ENCODE assay signal across 10 cellular contexts in genomic region chr4:153341575-153342090, GRCh38. TPM values are rescaled to one million over a fixed set of nuclear protein-coding genes. Genes with fewer than 3 reads are reported as not detected.
DNase-seq lines count a peak whose midpoint lies in the region; ATAC-seq and TF ChIP-seq lines count a peak whose summit lies in the region.
"Had no signal": no experiment of that assay in that cellular context is flagged by ENCODE, and none has a peak within 500 bp of the region (broad histone marks: within the 10 kb centered on the region; RNA-seq: fewer than 3 reads in every experiment).

No MANE protein-coding gene starts in this region.

- H3K36me3 ChIP-seq in PC-9 (ENCODE audit: low read depth) = no peaks in the 10 kb centered on the region

- POLR2A ChIA-PET in PC-9 (lab: Charles Lee; ENCODE audit: unreplicated experiment) = interaction anchor here (0.6 kb wide), 1 partner anchor 40 kb away, joined by 7 read pairs; no protein-coding TSS in a partner anchor

- no peak for ATAC-seq in GM18511 (IDR thresholded peaks at IDR 0.05; ENCODE audit: unreplicated experiment)

- H3K4me1 ChIP-seq in PC-9 (replicated peaks; ENCODE audit: insufficient read depth) = peaks cover 17% of the 10 kb centered on the region

- 0 out of 2 replicates have a peak overlapping the region, but pooled peaks have one; percentile 19 for H3K4me2 ChIP-seq in PC-9

- no peak overlapping the region for H3K27ac ChIP-seq in PC-9
- H3K27ac ChIP-seq: adrenal gland, heart left ventricle had no signal

- peak; percentile 79 for DNase-seq in A172 (ENCODE audit: low spot score)
- DNase-seq in H4 (ENCODE audit: low spot score) = peak; percentile 69
- DNase-seq in PC-9 = peak; percentile 2 to 40
- DNase-seq in epithelial cell of esophagus (ENCODE audit: low read depth) = peak; percentile 65
- DNase-seq in COLO668 (lab: John Stamatoyannopoulos, UW; ENCODE audit: unreplicated experiment) = no peak
- DNase-seq in NCI-H345 treated with DMSO at 0.1 percent for 48 hours (lab: John Stamatoyannopoulos, UW; ENCODE audit: unreplicated experiment) = no peak
- no peak for DNase-seq in NCI-H1436 treated with DMSO at 0.1 percent for 48 hours (lab: John Stamatoyannopoulos, UW)
- DNase-seq: adrenal gland, heart left ventricle had no signal

- no peaks in the 10 kb centered on the region for H4K20me1 ChIP-seq in PC-9 (ENCODE audit: insufficient read depth)

- no peaks in the 10 kb centered on the region for H3K27me3 ChIP-seq in PC-9 (ENCODE audit: insufficient read depth, low read depth)
- H3K27me3 ChIP-seq: adrenal gland, heart left ventricle had no signal

- CTCF ChIA-PET in PC-9 (lab: Charles Lee) = interaction anchor here (0.9 to 1.0 kb wide), 2 partner anchors 145 to 199 kb away, joined by 3 read pairs; no protein-coding TSS in a partner anchor

- H3K9me3 ChIP-seq in PC-9 (ENCODE audit: insufficient read depth, low read depth) = no peaks in the 10 kb centered on the region
- H3K9me3 ChIP-seq: adrenal gland, heart left ventricle had no signal

- H3K79me2 ChIP-seq in PC-9 (ENCODE audit: low read depth) = peaks cover 15% of the 10 kb centered on the region

- H3F3A ChIP-seq in PC-9 (ENCODE audit: insufficient read depth, low read depth) = peaks cover 10% of the 10 kb centered on the region; the same call in 1 of the 2 replicates

- H3K9me2 ChIP-seq in PC-9 (ENCODE audit: insufficient read depth) = no peaks in the 10 kb centered on the region

- intact Hi-C loops in PC-9 (cut with micrococcal nuclease; ENCODE audit: unreplicated experiment) = loop anchor here (10.0 kb wide), 1 partner anchor 303 kb away; no protein-coding TSS in a partner anchor

- no TSS peak for BruUV-seq in PC-9 (replicated peaks; lab: Mats Ljungman, UMichigan)

- no peak overlapping the region for H3K4me3 ChIP-seq in PC-9
- H3K4me3 ChIP-seq in epithelial cell of esophagus (ENCODE audit: low read length) = no peak overlapping the region
- H3K4me3 ChIP-seq: adrenal gland, heart left ventricle had no signal

- no peak for TF ChIP-seq CTCF in PC-9 (conservative IDR thresholded peaks at IDR 0.05)
- no peak for TF ChIP-seq CTCF in epithelial cell of esophagus (IDR thresholded peaks at IDR 0.05; ENCODE audit: insufficient read depth, low read depth, low read length, missing control alignments)

- H2AFZ ChIP-seq in PC-9 = no peak overlapping the region

RNA-seq across cellular contexts. Expression of gene MND1, which starts 2.9 kb away (rescaled TPM):
- 28.9 and 39.6 TPM in 2 replicates for total RNA-seq in A172 (2014; rRNA removed; shearing (Covaris generic))
- total RNA-seq in H4 (2014; rRNA removed; shearing (Covaris generic)) = 13.4 and 25.3 TPM in 2 replicates
- 17.6 and 24.4 TPM in 2 replicates for total RNA-seq in PC-9 (2021)

Comparison
In these comparisons a context has a peak if more than half of its experiments do, and no peak if none do; other contexts are left out.
1. DNase-seq: peak in A172 (single experiment), H4 (single experiment), PC-9 (2 of 2) and epithelial cell of esophagus (single experiment); none in COLO668 (single experiment), NCI-H345 treated with DMSO at 0.1 percent for 48 hours (single experiment) and NCI-H1436 treated with DMSO at 0.1 percent for 48 hours (single experiment).